Comparison of ENCODE assay signal across 10 cellular contexts in genomic region chr9:18632624-18633407, GRCh38.
DNase-seq lines count a peak whose midpoint lies in the region; ATAC-seq, FAIRE-seq and TF ChIP-seq lines count a peak whose summit lies in the region.
"Had no signal": no experiment of that assay in that cellular context is flagged by ENCODE, and none has a peak within 500 bp of the region (broad histone marks: within the 10 kb centered on the region; RNA-seq: fewer than 3 reads in every experiment).

No MANE protein-coding gene starts in this region.

- no peak for TF ChIP-seq POLR2A in H54 (IDR thresholded peaks at IDR 0.05; ENCODE audit: low read depth, low read length)

- no peak overlapping the region for H3K4me3 ChIP-seq in skeletal muscle tissue (ENCODE audit: low read length in 3 of 3)
- H3K4me3 ChIP-seq in WERI-Rb-1 (ENCODE audit: low read depth, low read length) = no peak overlapping the region

- H3K9ac ChIP-seq in skeletal muscle tissue (ENCODE audit: low read depth in 1 of 3, low read length in 3 of 3) = peak overlapping the region in 1 of 3 donors; percentile 28

- H3K36me3 ChIP-seq in skeletal muscle tissue (ENCODE audit: control insufficient read depth in 3 of 3, insufficient read depth in 3 of 3, low read length in 3 of 3) (no peaks in the 10 kb centered on the region), WERI-Rb-1 (no peaks in the 10 kb centered on the region)

- H3K9me3 ChIP-seq in skeletal muscle tissue (ENCODE audit: control insufficient read depth in 3 of 3, low read length in 3 of 3) (no peaks in the 10 kb centered on the region), WERI-Rb-1 (ENCODE audit: severe bottlenecking) (no peaks in the 10 kb centered on the region)

- H3K4me1 ChIP-seq in skeletal muscle tissue (ENCODE audit: control insufficient read depth in 3 of 3, insufficient read depth in 3 of 3, low read length in 3 of 3) = no peaks in the 10 kb centered on the region

- DNase-seq in H54 (ENCODE audit: insufficient read length, low spot score) (peak; percentile 47), brain pericyte (ENCODE audit: low read depth, low spot score) (peak; percentile 79), left ventricle myocardium superior (no peak), WERI-Rb-1 (no peak), activated T-cell treated with anti-CD3 and anti-CD28 coated beads for 4 hours (no peak), NCI-H510A treated with DMSO at 0.1 percent for 48 hours (lab: John Stamatoyannopoulos, UW) (no peak)
- DNase-seq: NCI-H146, nephron progenitor cell had no signal

- peak; percentile 80 for ATAC-seq in left ventricle myocardium superior
- ATAC-seq in GM21825 (IDR thresholded peaks at IDR 0.05; ENCODE audit: unreplicated experiment) = no peak

- peak; percentile 99 for FAIRE-seq in H54 (lab: Jason Lieb, UNC)

- intact Hi-C loops in left ventricle myocardium superior (cut with micrococcal nuclease) = no loop called here

- no peak for TF ChIP-seq CTCF in WERI-Rb-1 (IDR thresholded peaks at IDR 0.05; ENCODE audit: low read depth, low read length)

- peak overlapping the region; percentile 49 for H3K27ac ChIP-seq in skeletal muscle tissue (ENCODE audit: low read depth, low read length)
- no peak overlapping the region for H3K27ac ChIP-seq in WERI-Rb-1

- H3K27me3 ChIP-seq in skeletal muscle tissue (ENCODE audit: control insufficient read depth in 3 of 3, insufficient read depth in 3 of 3, low read length in 3 of 3) (no peaks in the 10 kb centered on the region), WERI-Rb-1 (ENCODE audit: insufficient read depth, low read depth, severe bottlenecking) (no peaks in the 10 kb centered on the region)

Comparison
In these comparisons a context has a peak if more than half of its experiments do, and no peak if none do; other contexts are left out.
1. DNase-seq: peak in H54 (single experiment) and brain pericyte (single experiment); none in left ventricle myocardium superior (single experiment), WERI-Rb-1 (single experiment), activated T-cell treated with anti-CD3 and anti-CD28 coated beads for 4 hours (single experiment) and NCI-H510A treated with DMSO at 0.1 percent for 48 hours (single experiment).